ENCODE assay signal across 1 cellular context in the genomic region with DNA sequence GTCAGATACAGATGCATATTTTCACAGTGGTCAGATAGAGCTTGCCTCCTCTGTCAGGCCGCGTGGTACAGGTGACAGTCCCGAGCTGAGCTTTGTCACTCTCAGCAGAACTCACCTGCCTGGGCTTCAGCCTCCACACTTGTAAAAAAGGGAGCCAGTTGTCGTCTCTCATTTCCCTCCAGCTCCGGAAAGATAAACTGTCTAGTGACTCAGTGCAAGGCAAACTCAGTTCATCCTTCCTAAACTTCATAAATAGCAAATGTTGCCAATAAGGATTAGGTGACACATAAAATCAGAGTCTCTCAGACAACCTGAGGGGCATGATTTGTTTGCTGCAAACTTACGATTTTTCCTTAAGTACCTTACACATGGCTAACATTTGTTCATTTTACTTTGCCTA.
TF ChIP-seq lines count a peak whose summit lies in the region.

No MANE protein-coding gene starts in this region.

TF ChIP-seq in K562, 482 proteins besides CTCF, POLR2A, EP300 and RAD21 (continued from another document):
- TF ChIP-seq, protein P1, sequence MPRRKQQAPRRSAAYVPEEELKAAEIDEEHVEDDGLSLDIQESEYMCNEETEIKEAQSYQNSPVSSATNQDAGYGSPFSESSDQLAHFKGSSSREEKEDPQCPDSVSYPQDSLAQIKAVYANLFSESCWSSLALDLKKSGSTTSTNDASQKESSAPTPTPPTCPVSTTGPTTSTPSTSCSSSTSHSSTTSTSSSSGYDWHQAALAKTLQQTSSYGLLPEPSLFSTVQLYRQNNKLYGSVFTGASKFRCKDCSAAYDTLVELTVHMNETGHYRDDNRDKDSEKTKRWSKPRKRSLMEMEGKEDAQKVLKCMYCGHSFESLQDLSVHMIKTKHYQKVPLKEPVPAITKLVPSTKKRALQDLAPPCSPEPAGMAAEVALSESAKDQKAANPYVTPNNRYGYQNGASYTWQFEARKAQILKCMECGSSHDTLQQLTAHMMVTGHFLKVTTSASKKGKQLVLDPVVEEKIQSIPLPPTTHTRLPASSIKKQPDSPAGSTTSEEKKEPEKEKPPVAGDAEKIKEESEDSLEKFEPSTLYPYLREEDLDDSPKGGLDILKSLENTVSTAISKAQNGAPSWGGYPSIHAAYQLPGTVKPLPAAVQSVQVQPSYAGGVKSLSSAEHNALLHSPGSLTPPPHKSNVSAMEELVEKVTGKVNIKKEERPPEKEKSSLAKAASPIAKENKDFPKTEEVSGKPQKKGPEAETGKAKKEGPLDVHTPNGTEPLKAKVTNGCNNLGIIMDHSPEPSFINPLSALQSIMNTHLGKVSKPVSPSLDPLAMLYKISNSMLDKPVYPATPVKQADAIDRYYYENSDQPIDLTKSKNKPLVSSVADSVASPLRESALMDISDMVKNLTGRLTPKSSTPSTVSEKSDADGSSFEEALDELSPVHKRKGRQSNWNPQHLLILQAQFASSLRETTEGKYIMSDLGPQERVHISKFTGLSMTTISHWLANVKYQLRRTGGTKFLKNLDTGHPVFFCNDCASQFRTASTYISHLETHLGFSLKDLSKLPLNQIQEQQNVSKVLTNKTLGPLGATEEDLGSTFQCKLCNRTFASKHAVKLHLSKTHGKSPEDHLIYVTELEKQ (CRISPR knock-in tag; IDR thresholded peaks at IDR 0.05), result no peak
- no peak for TF ChIP-seq SNRNP70 (optimal IDR thresholded peaks at IDR 0.05; ENCODE audit: low read depth, low read length)
- TF ChIP-seq NR2F6 (CRISPR knock-in tag; IDR thresholded peaks at IDR 0.05), result no peak
- TF ChIP-seq CBFA2T2 (conservative IDR thresholded peaks at IDR 0.05), result no peak
- TF ChIP-seq, protein P2, sequence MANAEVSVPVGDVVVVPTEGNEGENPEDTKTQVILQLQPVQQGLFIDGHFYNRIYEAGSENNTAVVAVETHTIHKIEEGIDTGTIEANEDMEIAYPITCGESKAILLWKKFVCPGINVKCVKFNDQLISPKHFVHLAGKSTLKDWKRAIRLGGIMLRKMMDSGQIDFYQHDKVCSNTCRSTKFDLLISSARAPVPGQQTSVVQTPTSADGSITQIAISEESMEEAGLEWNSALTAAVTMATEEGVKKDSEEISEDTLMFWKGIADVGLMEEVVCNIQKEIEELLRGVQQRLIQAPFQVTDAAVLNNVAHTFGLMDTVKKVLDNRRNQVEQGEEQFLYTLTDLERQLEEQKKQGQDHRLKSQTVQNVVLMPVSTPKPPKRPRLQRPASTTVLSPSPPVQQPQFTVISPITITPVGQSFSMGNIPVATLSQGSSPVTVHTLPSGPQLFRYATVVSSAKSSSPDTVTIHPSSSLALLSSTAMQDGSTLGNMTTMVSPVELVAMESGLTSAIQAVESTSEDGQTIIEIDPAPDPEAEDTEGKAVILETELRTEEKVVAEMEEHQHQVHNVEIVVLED (CRISPR knock-in tag; IDR thresholded peaks at IDR 0.05), result no peak
- TF ChIP-seq ZEB2 (IDR thresholded peaks at IDR 0.05), result no peak
- no peak for TF ChIP-seq CBX2 (IDR thresholded peaks at IDR 0.05; ENCODE audit: insufficient read depth, low read length, poor library complexity, severe bottlenecking)
- TF ChIP-seq PURB (CRISPR knock-in tag; IDR thresholded peaks at IDR 0.05; ENCODE audit: low read depth), result no peak
- TF ChIP-seq, protein P3, sequence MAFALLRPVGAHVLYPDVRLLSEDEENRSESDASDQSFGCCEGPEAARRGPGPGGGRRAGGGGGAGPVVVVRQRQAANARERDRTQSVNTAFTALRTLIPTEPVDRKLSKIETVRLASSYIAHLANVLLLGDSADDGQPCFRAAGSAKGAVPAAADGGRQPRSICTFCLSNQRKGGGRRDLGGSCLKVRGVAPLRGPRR (CRISPR knock-in tag; IDR thresholded peaks at IDR 0.05), result no peak
